Comparison of ENCODE assay signal across 8 cellular contexts in the genomic region with DNA sequence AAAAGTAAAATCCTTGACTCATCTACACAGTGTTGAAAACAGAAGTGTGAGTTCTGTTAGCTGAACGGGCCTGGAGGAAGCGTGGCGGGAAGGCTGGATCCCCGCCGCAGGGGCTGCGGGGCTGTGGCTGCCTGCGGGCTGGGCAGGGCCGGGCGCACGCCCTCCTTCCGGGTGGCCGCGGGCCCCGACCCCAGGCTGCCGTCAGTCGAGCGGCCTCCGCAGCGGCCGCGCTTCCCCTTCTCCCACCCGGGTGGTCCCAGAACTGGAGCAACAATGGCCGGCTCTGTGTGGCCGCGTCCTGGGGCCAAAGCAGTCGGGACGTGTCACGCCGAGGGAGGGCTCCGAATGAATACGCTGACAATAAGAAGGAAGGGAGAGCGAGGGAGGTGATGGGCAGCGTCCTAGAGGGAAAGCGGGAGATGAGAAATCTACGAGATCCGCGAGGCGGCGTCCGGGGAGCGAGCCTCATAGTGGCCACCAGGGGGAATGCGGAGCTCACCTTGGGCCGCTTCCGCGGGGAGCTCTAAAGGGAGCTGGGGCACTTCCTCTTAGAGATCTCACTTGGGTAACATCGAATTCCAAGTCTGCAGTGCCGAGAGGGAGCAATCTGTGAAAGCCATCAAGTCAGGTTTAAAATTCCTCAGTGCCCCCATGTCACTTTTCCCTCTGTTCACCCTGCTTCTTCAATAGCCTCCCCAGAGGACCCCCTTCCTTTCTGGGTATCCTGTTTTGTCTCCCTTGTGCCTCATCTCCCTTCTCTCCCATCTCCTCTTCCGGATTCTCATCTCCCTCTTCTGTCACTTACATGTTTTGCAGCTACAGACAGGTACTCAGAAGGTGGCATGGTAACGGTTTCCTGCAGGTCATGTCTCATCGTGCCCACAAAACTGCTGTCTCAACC.
A peak's percentile ranks its signal among the peaks of the same experiment; 100 is the strongest.
DNase-seq lines count a peak whose midpoint lies in the region; ATAC-seq lines count a peak whose summit lies in the region.

No MANE protein-coding gene starts in this region.

- H3K27ac ChIP-seq in epithelial cell of prostate: peak overlapping the region; percentile 76

- DNase-seq in CMK (ENCODE audit: low read depth): peak; percentile 49
- DNase-seq in HK-2 (ENCODE audit: unreplicated experiment): peak; percentile 87
- DNase-seq in NOMO-1 treated with dmso at 0.1 percent for 144 hours (lab: John Stamatoyannopoulos, UW; ENCODE audit: unreplicated experiment): peak; percentile 89
- peak; percentile 60 for DNase-seq in activated T-cell treated with anti-CD3 and anti-CD28 coated beads for 24 hours (ENCODE audit: low read depth)
- no peak for DNase-seq in epithelial cell of prostate (ENCODE audit: low read depth, low spot score)
- peak; percentile 78 for DNase-seq in middle frontal gyrus (ENCODE audit: extremely low spot score, low spot score)
- peak; percentile 50 to 51 for DNase-seq in stimulated activated CD8-positive, alpha-beta memory T cell treated with anti-CD3 and anti-CD28 coated beads, Interleukin-15, amount 100 ng/mL, for 48 hours (ENCODE audit: low read depth in 2 of 2)

- peak; percentile 72 for ATAC-seq in GM19467 (IDR thresholded peaks at IDR 0.05; ENCODE audit: unreplicated experiment)
